Comparison of ENCODE assay signal across 4 cellular contexts in the genomic region with DNA sequence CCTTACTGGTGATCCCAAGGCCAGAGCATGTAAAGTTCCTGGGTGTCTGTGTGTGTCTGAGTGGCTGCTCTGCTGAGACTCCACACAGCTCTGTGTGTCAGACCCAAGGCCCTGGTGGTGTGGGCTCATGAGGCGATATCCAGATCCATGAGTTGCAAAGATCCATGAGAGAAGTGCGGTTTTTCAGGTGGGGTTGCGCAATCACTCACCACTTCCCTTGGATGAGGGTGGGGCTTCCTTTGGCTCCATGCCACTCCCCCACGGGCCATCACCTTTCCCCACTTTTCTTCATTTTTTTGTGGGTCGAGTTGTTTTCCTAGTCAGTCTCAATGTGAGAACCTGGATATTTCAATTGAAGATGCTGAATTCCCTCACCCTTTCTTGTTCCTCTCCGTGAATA.
A peak's percentile ranks its signal among the peaks of the same experiment; 100 is the strongest.
TF ChIP-seq lines count a peak whose summit lies in the region.

No MANE protein-coding gene starts in this region.

TF ChIP-seq in IMR-90, 13 proteins besides CTCF, POLR2A, EP300 and RAD21:
- peak; percentile 78 for TF ChIP-seq CEBPB (IDR thresholded peaks at IDR 0.05; ENCODE audit: low read depth, low read length)

TF ChIP-seq in Ishikawa, 13 proteins besides CTCF, POLR2A, EP300 and RAD21:
- TF ChIP-seq CEBPB (IDR thresholded peaks at IDR 0.05) = 0 out of 2 replicates have a peak, but pooled peaks have one; percentile 27

TF ChIP-seq in H1, 55 proteins besides CTCF, POLR2A, EP300 and RAD21:
- TF ChIP-seq CEBPB (IDR thresholded peaks at IDR 0.05; ENCODE audit: low read depth, low read length) = peak; percentile 48; the same call in 1 of the 2 replicates

TF ChIP-seq in HepG2, 621 proteins besides CTCF, POLR2A, EP300 and RAD21:
- TF ChIP-seq CEBPB (IDR thresholded peaks at IDR 0.05; ENCODE audit: borderline replicate concordance, low read depth, low read length) = peak; percentile 48; the same call in 1 of the 2 replicates
